In the genomic region with DNA sequence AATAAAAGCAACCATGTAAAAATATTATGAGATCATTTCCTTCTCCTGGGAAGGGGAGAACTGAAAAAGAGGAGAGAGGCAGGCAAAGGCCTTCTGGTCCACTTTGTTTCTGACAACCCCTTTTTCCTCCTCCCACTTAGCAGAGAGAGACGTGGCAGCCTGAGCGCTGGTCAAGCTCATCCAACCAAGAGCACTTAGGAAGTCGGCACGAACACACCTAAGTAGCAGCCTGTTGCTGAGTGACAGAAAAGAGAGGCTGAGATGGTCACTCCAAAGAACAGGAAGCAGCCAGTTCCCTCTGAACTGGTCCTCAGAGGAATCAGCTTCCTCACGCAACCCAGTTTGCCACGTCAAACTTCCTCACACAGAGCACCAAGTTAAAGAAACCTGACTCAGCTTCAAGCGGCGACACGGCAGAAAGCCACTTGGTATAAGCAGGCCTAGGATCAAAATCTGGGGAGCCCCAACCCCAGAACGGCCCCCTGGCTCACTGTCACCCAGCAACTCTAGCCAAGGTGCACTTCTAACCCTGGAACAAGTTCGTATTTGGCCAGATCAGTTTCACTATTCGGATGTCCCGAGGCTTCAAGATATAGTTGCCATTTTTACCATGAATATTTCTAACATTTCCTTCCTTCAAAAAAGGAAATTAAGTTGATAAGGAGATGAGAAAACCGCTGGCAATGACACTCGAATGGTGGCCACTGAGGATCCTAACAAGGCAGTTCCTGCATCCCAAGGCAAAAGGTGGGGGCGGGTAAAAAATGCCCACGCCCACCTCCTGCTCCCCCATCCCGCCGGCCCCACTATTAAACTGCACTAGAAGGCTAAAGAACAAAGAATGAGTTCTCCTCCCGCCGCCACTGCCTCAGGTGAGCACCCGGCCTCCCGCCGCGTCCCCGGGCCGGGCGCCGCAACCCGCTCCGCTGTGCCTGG, we compare ENCODE assay signal across 1 cellular context.
A peak's percentile ranks its signal among the peaks of the same experiment; 100 is the strongest.
TF ChIP-seq lines count a peak whose summit lies in the region.

No MANE protein-coding gene starts in this region.

TF ChIP-seq in HepG2, 621 proteins besides CTCF, POLR2A, EP300 and RAD21 (continued from another document and continues in another):
- TF ChIP-seq, protein P1, sequence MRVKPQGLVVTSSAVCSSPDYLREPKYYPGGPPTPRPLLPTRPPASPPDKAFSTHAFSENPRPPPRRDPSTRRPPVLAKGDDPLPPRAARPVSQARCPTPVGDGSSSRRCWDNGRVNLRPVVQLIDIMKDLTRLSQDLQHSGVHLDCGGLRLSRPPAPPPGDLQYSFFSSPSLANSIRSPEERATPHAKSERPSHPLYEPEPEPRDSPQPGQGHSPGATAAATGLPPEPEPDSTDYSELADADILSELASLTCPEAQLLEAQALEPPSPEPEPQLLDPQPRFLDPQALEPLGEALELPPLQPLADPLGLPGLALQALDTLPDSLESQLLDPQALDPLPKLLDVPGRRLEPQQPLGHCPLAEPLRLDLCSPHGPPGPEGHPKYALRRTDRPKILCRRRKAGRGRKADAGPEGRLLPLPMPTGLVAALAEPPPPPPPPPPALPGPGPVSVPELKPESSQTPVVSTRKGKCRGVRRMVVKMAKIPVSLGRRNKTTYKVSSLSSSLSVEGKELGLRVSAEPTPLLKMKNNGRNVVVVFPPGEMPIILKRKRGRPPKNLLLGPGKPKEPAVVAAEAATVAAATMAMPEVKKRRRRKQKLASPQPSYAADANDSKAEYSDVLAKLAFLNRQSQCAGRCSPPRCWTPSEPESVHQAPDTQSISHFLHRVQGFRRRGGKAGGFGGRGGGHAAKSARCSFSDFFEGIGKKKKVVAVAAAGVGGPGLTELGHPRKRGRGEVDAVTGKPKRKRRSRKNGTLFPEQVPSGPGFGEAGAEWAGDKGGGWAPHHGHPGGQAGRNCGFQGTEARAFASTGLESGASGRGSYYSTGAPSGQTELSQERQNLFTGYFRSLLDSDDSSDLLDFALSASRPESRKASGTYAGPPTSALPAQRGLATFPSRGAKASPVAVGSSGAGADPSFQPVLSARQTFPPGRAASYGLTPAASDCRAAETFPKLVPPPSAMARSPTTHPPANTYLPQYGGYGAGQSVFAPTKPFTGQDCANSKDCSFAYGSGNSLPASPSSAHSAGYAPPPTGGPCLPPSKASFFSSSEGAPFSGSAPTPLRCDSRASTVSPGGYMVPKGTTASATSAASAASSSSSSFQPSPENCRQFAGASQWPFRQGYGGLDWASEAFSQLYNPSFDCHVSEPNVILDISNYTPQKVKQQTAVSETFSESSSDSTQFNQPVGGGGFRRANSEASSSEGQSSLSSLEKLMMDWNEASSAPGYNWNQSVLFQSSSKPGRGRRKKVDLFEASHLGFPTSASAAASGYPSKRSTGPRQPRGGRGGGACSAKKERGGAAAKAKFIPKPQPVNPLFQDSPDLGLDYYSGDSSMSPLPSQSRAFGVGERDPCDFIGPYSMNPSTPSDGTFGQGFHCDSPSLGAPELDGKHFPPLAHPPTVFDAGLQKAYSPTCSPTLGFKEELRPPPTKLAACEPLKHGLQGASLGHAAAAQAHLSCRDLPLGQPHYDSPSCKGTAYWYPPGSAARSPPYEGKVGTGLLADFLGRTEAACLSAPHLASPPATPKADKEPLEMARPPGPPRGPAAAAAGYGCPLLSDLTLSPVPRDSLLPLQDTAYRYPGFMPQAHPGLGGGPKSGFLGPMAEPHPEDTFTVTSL (CRISPR knock-in tag; IDR thresholded peaks at IDR 0.05; ENCODE audit: borderline replicate concordance) = no peak
- TF ChIP-seq ZNF549 (CRISPR knock-in tag; IDR thresholded peaks at IDR 0.05) = no peak
- TF ChIP-seq LCORL (IDR thresholded peaks at IDR 0.05) = no peak
- TF ChIP-seq LCORL (CRISPR knock-in tag; IDR thresholded peaks at IDR 0.05) = no peak
- no peak for TF ChIP-seq SMARCC2 (IDR thresholded peaks at IDR 0.05)
- TF ChIP-seq MTF2 (CRISPR knock-in tag; IDR thresholded peaks at IDR 0.05; ENCODE audit: borderline replicate concordance) = no peak
- TF ChIP-seq MEIS1 (CRISPR knock-in tag; IDR thresholded peaks at IDR 0.05; ENCODE audit: borderline replicate concordance) = no peak
- TF ChIP-seq ZNF567 (CRISPR knock-in tag; IDR thresholded peaks at IDR 0.05; ENCODE audit: borderline replicate concordance) = no peak
- TF ChIP-seq HDAC1 (CRISPR knock-in tag; IDR thresholded peaks at IDR 0.05) = peak; percentile 49
- TF ChIP-seq, protein P2, sequence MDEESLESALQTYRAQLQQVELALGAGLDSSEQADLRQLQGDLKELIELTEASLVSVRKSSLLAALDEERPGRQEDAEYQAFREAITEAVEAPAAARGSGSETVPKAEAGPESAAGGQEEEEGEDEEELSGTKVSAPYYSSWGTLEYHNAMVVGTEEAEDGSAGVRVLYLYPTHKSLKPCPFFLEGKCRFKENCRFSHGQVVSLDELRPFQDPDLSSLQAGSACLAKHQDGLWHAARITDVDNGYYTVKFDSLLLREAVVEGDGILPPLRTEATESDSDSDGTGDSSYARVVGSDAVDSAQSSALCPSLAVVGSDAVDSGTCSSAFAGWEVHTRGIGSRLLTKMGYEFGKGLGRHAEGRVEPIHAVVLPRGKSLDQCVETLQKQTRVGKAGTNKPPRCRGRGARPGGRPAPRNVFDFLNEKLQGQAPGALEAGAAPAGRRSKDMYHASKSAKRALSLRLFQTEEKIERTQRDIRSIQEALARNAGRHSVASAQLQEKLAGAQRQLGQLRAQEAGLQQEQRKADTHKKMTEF (CRISPR knock-in tag; IDR thresholded peaks at IDR 0.05) = no peak; the same call in 1 of the 2 replicates
- no peak for TF ChIP-seq ZNF317 (CRISPR knock-in tag; IDR thresholded peaks at IDR 0.05)
- TF ChIP-seq, protein P3, sequence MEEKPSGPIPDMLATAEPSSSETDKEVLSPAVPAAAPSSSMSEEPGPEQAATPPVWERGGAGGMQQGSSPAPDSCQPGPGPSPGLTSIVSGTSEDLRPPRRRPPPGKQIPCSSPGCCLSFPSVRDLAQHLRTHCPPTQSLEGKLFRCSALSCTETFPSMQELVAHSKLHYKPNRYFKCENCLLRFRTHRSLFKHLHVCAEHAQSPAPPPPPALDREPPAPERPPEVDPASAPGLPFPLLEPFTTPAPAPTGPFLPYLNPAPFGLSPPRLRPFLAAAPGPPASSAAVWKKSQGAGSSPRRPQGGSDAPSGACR (CRISPR knock-in tag; IDR thresholded peaks at IDR 0.05) = no peak
- no peak for TF ChIP-seq EED (CRISPR knock-in tag; IDR thresholded peaks at IDR 0.05)
- TF ChIP-seq HMG20B (CRISPR knock-in tag; conservative IDR thresholded peaks at IDR 0.05) = no peak
- no peak for TF ChIP-seq IKZF4 (CRISPR knock-in tag; IDR thresholded peaks at IDR 0.05; ENCODE audit: borderline replicate concordance, low read depth, not compliant biosample characterization)
- TF ChIP-seq NFKB2 (CRISPR knock-in tag; IDR thresholded peaks at IDR 0.05; ENCODE audit: borderline replicate concordance) = no peak
- TF ChIP-seq, protein P4, sequence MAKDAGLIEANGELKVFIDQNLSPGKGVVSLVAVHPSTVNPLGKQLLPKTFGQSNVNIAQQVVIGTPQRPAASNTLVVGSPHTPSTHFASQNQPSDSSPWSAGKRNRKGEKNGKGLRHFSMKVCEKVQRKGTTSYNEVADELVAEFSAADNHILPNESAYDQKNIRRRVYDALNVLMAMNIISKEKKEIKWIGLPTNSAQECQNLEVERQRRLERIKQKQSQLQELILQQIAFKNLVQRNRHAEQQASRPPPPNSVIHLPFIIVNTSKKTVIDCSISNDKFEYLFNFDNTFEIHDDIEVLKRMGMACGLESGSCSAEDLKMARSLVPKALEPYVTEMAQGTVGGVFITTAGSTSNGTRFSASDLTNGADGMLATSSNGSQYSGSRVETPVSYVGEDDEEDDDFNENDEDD (CRISPR knock-in tag; IDR thresholded peaks at IDR 0.05; ENCODE audit: borderline replicate concordance) = no peak
- no peak for TF ChIP-seq TP53 (CRISPR knock-in tag; conservative IDR thresholded peaks at IDR 0.05)
- no peak for TF ChIP-seq NFIB (CRISPR knock-in tag; IDR thresholded peaks at IDR 0.05; ENCODE audit: borderline replicate concordance)
- no peak for TF ChIP-seq RFX3 (CRISPR knock-in tag; IDR thresholded peaks at IDR 0.05)
- no peak for TF ChIP-seq KAT7 (CRISPR knock-in tag; IDR thresholded peaks at IDR 0.05; ENCODE audit: borderline replicate concordance)
- no peak; the same call in 1 of the 2 replicates for TF ChIP-seq TGIF2 (CRISPR knock-in tag; IDR thresholded peaks at IDR 0.05)
- TF ChIP-seq MAFF (IDR thresholded peaks at IDR 0.05; ENCODE audit: low read depth, low read length) = peak; percentile 51
- no peak for TF ChIP-seq SMAD3 (CRISPR knock-in tag; IDR thresholded peaks at IDR 0.05)
- peak; percentile 54; the same call in 1 of the 2 replicates for TF ChIP-seq POLR2AphosphoS5 (IDR thresholded peaks at IDR 0.05; ENCODE audit: low read depth, low read length)
- no peak for TF ChIP-seq ZBTB42 (CRISPR knock-in tag; IDR thresholded peaks at IDR 0.05)
- TF ChIP-seq, protein P5, sequence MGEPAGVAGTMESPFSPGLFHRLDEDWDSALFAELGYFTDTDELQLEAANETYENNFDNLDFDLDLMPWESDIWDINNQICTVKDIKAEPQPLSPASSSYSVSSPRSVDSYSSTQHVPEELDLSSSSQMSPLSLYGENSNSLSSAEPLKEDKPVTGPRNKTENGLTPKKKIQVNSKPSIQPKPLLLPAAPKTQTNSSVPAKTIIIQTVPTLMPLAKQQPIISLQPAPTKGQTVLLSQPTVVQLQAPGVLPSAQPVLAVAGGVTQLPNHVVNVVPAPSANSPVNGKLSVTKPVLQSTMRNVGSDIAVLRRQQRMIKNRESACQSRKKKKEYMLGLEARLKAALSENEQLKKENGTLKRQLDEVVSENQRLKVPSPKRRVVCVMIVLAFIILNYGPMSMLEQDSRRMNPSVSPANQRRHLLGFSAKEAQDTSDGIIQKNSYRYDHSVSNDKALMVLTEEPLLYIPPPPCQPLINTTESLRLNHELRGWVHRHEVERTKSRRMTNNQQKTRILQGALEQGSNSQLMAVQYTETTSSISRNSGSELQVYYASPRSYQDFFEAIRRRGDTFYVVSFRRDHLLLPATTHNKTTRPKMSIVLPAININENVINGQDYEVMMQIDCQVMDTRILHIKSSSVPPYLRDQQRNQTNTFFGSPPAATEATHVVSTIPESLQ (CRISPR knock-in tag; conservative IDR thresholded peaks at IDR 0.05) = no peak
- no peak for TF ChIP-seq KMT2A (CRISPR knock-in tag; IDR thresholded peaks at IDR 0.05)
- TF ChIP-seq, protein P6, sequence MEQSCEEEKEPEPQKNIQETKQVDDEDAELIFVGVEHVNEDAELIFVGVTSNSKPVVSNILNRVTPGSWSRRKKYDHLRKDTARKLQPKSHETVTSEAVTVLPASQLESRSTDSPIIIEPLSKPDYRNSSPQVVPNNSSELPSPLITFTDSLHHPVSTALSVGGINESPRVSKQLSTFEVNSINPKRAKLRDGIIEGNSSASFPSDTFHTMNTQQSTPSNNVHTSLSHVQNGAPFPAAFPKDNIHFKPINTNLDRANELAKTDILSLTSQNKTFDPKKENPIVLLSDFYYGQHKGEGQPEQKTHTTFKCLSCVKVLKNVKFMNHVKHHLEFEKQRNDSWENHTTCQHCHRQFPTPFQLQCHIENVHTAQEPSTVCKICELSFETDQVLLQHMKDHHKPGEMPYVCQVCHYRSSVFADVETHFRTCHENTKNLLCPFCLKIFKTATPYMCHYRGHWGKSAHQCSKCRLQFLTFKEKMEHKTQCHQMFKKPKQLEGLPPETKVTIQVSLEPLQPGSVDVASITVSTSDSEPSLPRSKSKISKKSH (CRISPR knock-in tag; IDR thresholded peaks at IDR 0.05; ENCODE audit: borderline replicate concordance) = no peak
- TF ChIP-seq ZNF589 (CRISPR knock-in tag; conservative IDR thresholded peaks at IDR 0.05) = no peak
- no peak for TF ChIP-seq ZFP36L2 (CRISPR knock-in tag; IDR thresholded peaks at IDR 0.05)
- no peak for TF ChIP-seq KDM6A (CRISPR knock-in tag; IDR thresholded peaks at IDR 0.05; ENCODE audit: low read depth)
- TF ChIP-seq RFX5 (IDR thresholded peaks at IDR 0.05; ENCODE audit: low read depth, low read length) = no peak
- TF ChIP-seq POGZ (CRISPR knock-in tag; IDR thresholded peaks at IDR 0.05) = no peak
- TF ChIP-seq, protein P7, sequence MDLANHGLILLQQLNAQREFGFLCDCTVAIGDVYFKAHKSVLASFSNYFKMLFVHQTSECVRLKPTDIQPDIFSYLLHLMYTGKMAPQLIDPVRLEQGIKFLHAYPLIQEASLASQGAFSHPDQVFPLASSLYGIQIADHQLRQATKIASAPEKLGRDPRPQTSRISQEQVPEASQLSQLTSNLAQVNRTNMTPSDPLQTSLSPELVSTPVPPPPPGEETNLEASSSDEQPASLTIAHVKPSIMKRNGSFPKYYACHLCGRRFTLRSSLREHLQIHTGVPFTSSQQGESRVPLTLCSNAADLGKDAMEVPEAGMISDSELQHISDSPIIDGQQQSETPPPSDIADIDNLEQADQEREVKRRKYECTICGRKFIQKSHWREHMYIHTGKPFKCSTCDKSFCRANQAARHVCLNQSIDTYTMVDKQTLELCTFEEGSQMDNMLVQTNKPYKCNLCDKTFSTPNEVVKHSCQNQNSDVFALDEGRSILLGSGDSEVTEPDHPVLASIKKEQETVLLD (CRISPR knock-in tag; IDR thresholded peaks at IDR 0.05; ENCODE audit: low read depth) = no peak
- TF ChIP-seq ZNF530 (CRISPR knock-in tag; IDR thresholded peaks at IDR 0.05; ENCODE audit: low read depth) = no peak
- TF ChIP-seq, protein P8, sequence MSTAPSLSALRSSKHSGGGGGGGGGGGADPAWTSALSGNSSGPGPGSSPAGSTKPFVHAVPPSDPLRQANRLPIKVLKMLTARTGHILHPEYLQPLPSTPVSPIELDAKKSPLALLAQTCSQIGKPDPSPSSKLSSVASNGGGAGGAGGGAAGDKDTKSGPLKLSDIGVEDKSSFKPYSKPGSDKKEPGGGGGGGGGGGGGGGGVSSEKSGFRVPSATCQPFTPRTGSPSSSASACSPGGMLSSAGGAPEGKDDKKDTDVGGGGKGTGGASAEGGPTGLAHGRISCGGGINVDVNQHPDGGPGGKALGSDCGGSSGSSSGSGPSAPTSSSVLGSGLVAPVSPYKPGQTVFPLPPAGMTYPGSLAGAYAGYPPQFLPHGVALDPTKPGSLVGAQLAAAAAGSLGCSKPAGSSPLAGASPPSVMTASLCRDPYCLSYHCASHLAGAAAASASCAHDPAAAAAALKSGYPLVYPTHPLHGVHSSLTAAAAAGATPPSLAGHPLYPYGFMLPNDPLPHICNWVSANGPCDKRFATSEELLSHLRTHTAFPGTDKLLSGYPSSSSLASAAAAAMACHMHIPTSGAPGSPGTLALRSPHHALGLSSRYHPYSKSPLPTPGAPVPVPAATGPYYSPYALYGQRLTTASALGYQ (CRISPR knock-in tag; IDR thresholded peaks at IDR 0.05) = no peak
- TF ChIP-seq ZNF234 (CRISPR knock-in tag; conservative IDR thresholded peaks at IDR 0.05) = no peak
- no peak for TF ChIP-seq SOX13 (IDR thresholded peaks at IDR 0.05)
- no peak for TF ChIP-seq SOX13 (CRISPR knock-in tag; conservative IDR thresholded peaks at IDR 0.05 in 1 of 2, IDR thresholded peaks at IDR 0.05 in 1 of 2)
- no peak for TF ChIP-seq ZNF614 (CRISPR knock-in tag; IDR thresholded peaks at IDR 0.05; ENCODE audit: borderline replicate concordance)
- TF ChIP-seq ZNF672 (CRISPR knock-in tag; IDR thresholded peaks at IDR 0.05) = no peak
- no peak for TF ChIP-seq BHLHE40 (IDR thresholded peaks at IDR 0.05; ENCODE audit: low read length)
- no peak for TF ChIP-seq CBX1 (IDR thresholded peaks at IDR 0.05; ENCODE audit: low read depth)
- TF ChIP-seq ZNF737 (CRISPR knock-in tag; IDR thresholded peaks at IDR 0.05; ENCODE audit: borderline replicate concordance) = no peak
- TF ChIP-seq, protein P9, sequence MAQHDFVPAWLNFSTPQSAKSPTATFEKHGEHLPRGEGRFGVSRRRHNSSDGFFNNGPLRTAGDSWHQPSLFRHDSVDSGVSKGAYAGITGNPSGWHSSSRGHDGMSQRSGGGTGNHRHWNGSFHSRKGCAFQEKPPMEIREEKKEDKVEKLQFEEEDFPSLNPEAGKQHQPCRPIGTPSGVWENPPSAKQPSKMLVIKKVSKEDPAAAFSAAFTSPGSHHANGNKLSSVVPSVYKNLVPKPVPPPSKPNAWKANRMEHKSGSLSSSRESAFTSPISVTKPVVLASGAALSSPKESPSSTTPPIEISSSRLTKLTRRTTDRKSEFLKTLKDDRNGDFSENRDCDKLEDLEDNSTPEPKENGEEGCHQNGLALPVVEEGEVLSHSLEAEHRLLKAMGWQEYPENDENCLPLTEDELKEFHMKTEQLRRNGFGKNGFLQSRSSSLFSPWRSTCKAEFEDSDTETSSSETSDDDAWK (CRISPR knock-in tag; IDR thresholded peaks at IDR 0.05) = no peak
